In genomic region chr19:10960314-10961072, GRCh38 we compare ENCODE assay signal across 9 cellular contexts. TPM values are rescaled to one million over a fixed set of nuclear protein-coding genes. Genes with fewer than 3 reads are reported as not detected.
DNase-seq lines count a peak whose midpoint lies in the region; ATAC-seq, FAIRE-seq and TF ChIP-seq lines count a peak whose summit lies in the region.
"Had no signal": no experiment of that assay in that cellular context is flagged by ENCODE, and none has a peak within 500 bp of the region (broad histone marks: within the 10 kb centered on the region; RNA-seq: fewer than 3 reads in every experiment).

Gene SMARCA4, plus strand, starts transcription at chr19:10961030. Its CDS starts 23,122 bp downstream, at chr19:10984152.

- WGBS in HepG2 (ENCODE audit: low lambda C conversion rate), result 1% methylated on average over 26 of the region's 100 CpGs

- peak within 1 kb of the TSS; percentile 74 to 97 (median 84) for H3K4me3 ChIP-seq in HepG2 (replicated peaks in 1 of 3; ENCODE audit: insufficient read depth in 1 of 3, low read depth in 2 of 3, low read length in 3 of 3)

- peaks cover 45% of the 10 kb centered on the region for H3K4me1 ChIP-seq in HepG2 (ENCODE audit: insufficient read depth, low read length)

- intact Hi-C loops in HepG2 (cut with micrococcal nuclease; ENCODE audit: unreplicated experiment), result no loop called here

- in situ Hi-C loops in HepG2 (cut with HindIII; ENCODE audit: extremely low pct_ligation_motif_present, low pct_unique_long_range_greater_than_20kb), result no loop called here

- FAIRE-seq in HepG2 (lab: Jason Lieb, UNC), result peak; percentile 39
- FAIRE-seq: islet of Langerhans had no signal

- TF ChIP-seq CTCF in HepG2 (CRISPR knock-in tag; IDR thresholded peaks at IDR 0.05), result no peak

- TSS peak; percentile 97 for BruUV-seq in HepG2 (replicated peaks; lab: Mats Ljungman, UMichigan)

- H3K27me3 ChIP-seq in HepG2 (ENCODE audit: control insufficient read depth in 1 of 2, insufficient read depth in 2 of 2, low read length in 2 of 2), result no peaks in the 10 kb centered on the region

- peak; percentile 77 to 86 for TF ChIP-seq POLR2A in HepG2 (IDR thresholded peaks at IDR 0.05; ENCODE audit: insufficient read depth in 1 of 2, low read depth in 2 of 2, low read length in 2 of 2)

- ATAC-seq in GM19395 (IDR thresholded peaks at IDR 0.05; ENCODE audit: unreplicated experiment) (peak; percentile 69), HG03571 (IDR thresholded peaks at IDR 0.05; ENCODE audit: unreplicated experiment) (peak; percentile 64), HepG2 (peak; percentile 81)

- H4K20me1 ChIP-seq in HepG2 (ENCODE audit: insufficient read depth, low read length), result 0 out of 2 replicates have a peak, but pooled peaks cover 2% of the 10 kb centered on the region

- H3K9me3 ChIP-seq in HepG2 (ENCODE audit: low read length), result no peaks in the 10 kb centered on the region

- CTCF ChIA-PET in HepG2 (lab: Yijun Ruan, JAX; ENCODE audit: low intra/inter-chr PET ratio, low total read pairs), result no interaction called here

- TF ChIP-seq RAD21 in HepG2 (CRISPR knock-in tag; IDR thresholded peaks at IDR 0.05), result no peak; the same call in 1 of the 2 replicates

- TF ChIP-seq EP300 in HepG2 (IDR thresholded peaks at IDR 0.05; ENCODE audit: low read depth in 2 of 2, low read length in 2 of 2), result no peak
- peak; percentile 50; the same call in 1 of the 2 replicates for TF ChIP-seq EP300 in HepG2 (CRISPR knock-in tag; IDR thresholded peaks at IDR 0.05; ENCODE audit: borderline replicate concordance)

- peak; percentile 46 to 98 (median 90) for DNase-seq in C1 segment of cervical spinal cord (lab: John Stamatoyannopoulos, UW)
- peak; percentile 96 for DNase-seq in NCI-H82 (lab: John Stamatoyannopoulos, UW)
- DNase-seq in activated CD4-positive, alpha-beta T cell treated with anti-CD3 and anti-CD28 coated beads, Interleukin-2, amount 50 U/mL, for 48 hours, result peak; percentile 97
- peak; percentile 98 for DNase-seq in dermis blood vessel endothelial cell
- DNase-seq in HepG2 (ENCODE audit: low spot score), result peak; percentile 88
- DNase-seq in stimulated activated CD4-positive, alpha-beta T cell treated with anti-CD3 and anti-CD28 coated beads, Interleukin-2, amount 100 ng/mL, for 48 hours, result peak; percentile 97 to 99

- peak within 1 kb of the TSS; percentile 83 for H3K27ac ChIP-seq in HepG2 (ENCODE audit: extremely low read length, insufficient read depth, low read length)

- H3K79me2 ChIP-seq in HepG2 (ENCODE audit: insufficient read depth, low read length), result peaks cover 40% of the 10 kb centered on the region

- POLR2A ChIA-PET in HepG2 (lab: Yijun Ruan, JAX), result interaction anchor here (1.5 to 2.6 kb wide), 3 partner anchors 19 to 24 kb away, joined by 9 to 17 read pairs (median 10); no protein-coding TSS in a partner anchor

- H3K9ac ChIP-seq in HepG2 (ENCODE audit: insufficient read depth, low read depth, low read length), result peak within 1 kb of the TSS; percentile 85

- H2AFZ ChIP-seq in HepG2 (ENCODE audit: low read length), result no peak within 1 kb of the TSS

- H3K36me3 ChIP-seq in HepG2 (replicated peaks in 1 of 2; ENCODE audit: control insufficient read depth in 1 of 2, insufficient read depth in 2 of 2, low read length in 2 of 2), result peaks cover 0 to 6% of the 10 kb centered on the region in 2 experiments; a peak in 1 of 5 replicates

- H3K4me2 ChIP-seq in HepG2 (ENCODE audit: low read depth, low read length), result peak within 1 kb of the TSS; percentile 93

TF ChIP-seq in HepG2, 621 proteins besides CTCF, POLR2A, EP300 and RAD21 (continues in another document):
- TF ChIP-seq CHD4 (IDR thresholded peaks at IDR 0.05; ENCODE audit: borderline replicate concordance, low read length), result no peak
- no peak for TF ChIP-seq ZNF24 (IDR thresholded peaks at IDR 0.05)
- TF ChIP-seq ZKSCAN8 (CRISPR knock-in tag; IDR thresholded peaks at IDR 0.05; ENCODE audit: borderline replicate concordance), result no peak
- TF ChIP-seq ELF1 (CRISPR knock-in tag; IDR thresholded peaks at IDR 0.05), result no peak
- TF ChIP-seq TBX2 (CRISPR knock-in tag; IDR thresholded peaks at IDR 0.05; ENCODE audit: borderline replicate concordance), result peak; percentile 72; the same call in 1 of the 2 replicates
- TF ChIP-seq DBP (CRISPR knock-in tag; IDR thresholded peaks at IDR 0.05; ENCODE audit: not compliant biosample characterization), result no peak
- peak; percentile 93 for TF ChIP-seq ZBTB14 (CRISPR knock-in tag; IDR thresholded peaks at IDR 0.05)
- TF ChIP-seq HOXA5 (CRISPR knock-in tag; IDR thresholded peaks at IDR 0.05), result no peak
- 0 out of 2 replicates have a peak, but pooled peaks have one; percentile 76 for TF ChIP-seq REXO4 (CRISPR knock-in tag; IDR thresholded peaks at IDR 0.05; ENCODE audit: borderline replicate concordance)
- TF ChIP-seq REPIN1 (CRISPR knock-in tag; IDR thresholded peaks at IDR 0.05; ENCODE audit: borderline replicate concordance, low read depth), result 0 out of 2 replicates have a peak, but pooled peaks have one; percentile 64
- no peak for TF ChIP-seq SP140L (CRISPR knock-in tag; IDR thresholded peaks at IDR 0.05; ENCODE audit: borderline replicate concordance)
- TF ChIP-seq ZNF777 (CRISPR knock-in tag; IDR thresholded peaks at IDR 0.05), result no peak
- peak; percentile 42; the same call in 1 of the 2 replicates for TF ChIP-seq TCF7 (IDR thresholded peaks at IDR 0.05; ENCODE audit: low read depth)
- peak; percentile 74 for TF ChIP-seq HNRNPLL (IDR thresholded peaks at IDR 0.05; ENCODE audit: low read depth, low read length, poor library complexity, severe bottlenecking)
- TF ChIP-seq ZBTB26 (CRISPR knock-in tag; IDR thresholded peaks at IDR 0.05; ENCODE audit: borderline replicate concordance), result no peak; the same call in 1 of the 2 replicates
- TF ChIP-seq TOE1 (CRISPR knock-in tag; IDR thresholded peaks at IDR 0.05), result no peak
- peak; percentile 65 for TF ChIP-seq MED1 (CRISPR knock-in tag; IDR thresholded peaks at IDR 0.05)
- no peak for TF ChIP-seq ZFP36L2 (CRISPR knock-in tag; IDR thresholded peaks at IDR 0.05)
- no peak for TF ChIP-seq ZNF205 (CRISPR knock-in tag; IDR thresholded peaks at IDR 0.05)

RNA-seq across cellular contexts. Expression of gene SMARCA4, which starts in this region (rescaled TPM):
- 74.2 and 180 TPM in 2 replicates for total RNA-seq in dermis blood vessel endothelial cell
- total RNA-seq in HepG2 (2016; rRNA removed; fragmentation: Illumina TruSeq; extraction: Trizol), result 45.9 and 61.5 TPM in 2 replicates
- 13.7 and 14.9 TPM in 2 replicates for total RNA-seq in HepG2 (2016; cell fraction: cytosol; rRNA removed; fragmentation: Illumina TruSeq; extraction: Trizol; ENCODE audit: low read depth)
- 46.7 and 48.0 TPM in 2 replicates for total RNA-seq in HepG2 (2016; cell fraction: insoluble cytoplasmic fraction; rRNA removed; fragmentation: Illumina TruSeq; extraction: Trizol)
- 29.6 and 31.5 TPM in 2 replicates for total RNA-seq in HepG2 (2016; cell fraction: membrane; rRNA removed; fragmentation: Illumina TruSeq; extraction: Trizol)
- total RNA-seq in HepG2 (2016; cell fraction: nucleus; rRNA removed; fragmentation: Illumina TruSeq; extraction: Trizol), result 40.2 and 49.1 TPM in 2 replicates
- 25.4 and 28.7 TPM in 2 replicates for polyA plus RNA-seq in HepG2 (2011; rRNA removed)
- 17.4 and 25.0 TPM in 2 replicates for polyA plus RNA-seq in HepG2 (2011; cell fraction: cytosol; rRNA removed)
- 76.1 and 88.8 TPM in 2 replicates for polyA plus RNA-seq in HepG2 (2011; cell fraction: nucleus; rRNA removed)
- polyA plus RNA-seq in HepG2 (2012), result 42.7 and 48.1 TPM in 2 replicates
- 7.8 and 9.0 TPM in 2 replicates for polyA plus RNA-seq in HepG2 (2016; cell fraction: cytosol; fragmentation: Illumina TruSeq; extraction: Trizol; ENCODE audit: low read depth)
- polyA plus RNA-seq in HepG2 (2016; cell fraction: insoluble cytoplasmic fraction; fragmentation: Illumina TruSeq; extraction: Trizol; ENCODE audit: low read depth), result 65.5 and 92.2 TPM in 2 replicates
- 20.1 and 25.6 TPM in 2 replicates for polyA plus RNA-seq in HepG2 (2016; cell fraction: membrane; fragmentation: Illumina TruSeq; extraction: Trizol; ENCODE audit: low read depth)
- 103 and 106 TPM in 2 replicates for polyA plus RNA-seq in HepG2 (2016; cell fraction: nucleus; fragmentation: Illumina TruSeq; extraction: Trizol; ENCODE audit: insufficient read depth, low read depth)
- polyA minus RNA-seq in HepG2 (2011; rRNA and poly(A)+ RNA removed; ENCODE audit: low replicate concordance), result 91.5 and 97.2 TPM in 2 replicates
- 47.5 and 47.9 TPM in 2 replicates for polyA minus RNA-seq in HepG2 (2011; cell fraction: cytosol; rRNA and poly(A)+ RNA removed)
- 41.6 and 43.3 TPM in 2 replicates for polyA minus RNA-seq in HepG2 (2011; cell fraction: nucleus; rRNA and poly(A)+ RNA removed)

Comparison
In these comparisons a context has a peak if more than half of its experiments do, and no peak if none do; other contexts are left out.
1. Peak in every context shown above with its lines: DNase-seq, ATAC-seq, H3K4me3 ChIP-seq and H3K27ac ChIP-seq.